In the genomic region with DNA sequence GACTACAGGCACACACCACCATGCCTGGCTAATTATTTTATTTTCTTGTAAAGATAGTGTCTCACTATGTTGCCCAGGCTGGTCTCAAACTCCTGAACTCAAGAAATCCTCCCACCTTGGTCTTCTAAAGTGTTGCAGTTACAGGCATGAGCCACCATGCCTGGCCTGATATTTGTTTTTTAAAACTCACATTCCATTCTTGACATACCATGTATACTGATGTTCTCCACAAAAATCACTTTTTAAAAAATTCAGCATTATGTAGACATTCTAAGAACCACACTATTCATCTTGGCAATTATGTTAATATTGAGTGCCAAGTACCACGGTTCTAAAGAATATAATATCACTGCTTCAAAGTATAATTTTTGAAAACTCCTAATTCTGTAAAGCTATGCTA, we compare ENCODE assay signal across 28 cellular contexts.
"Had no signal": no experiment of that assay in that cellular context is flagged by ENCODE, and none has a peak within 500 bp of the region (broad histone marks: within the 10 kb centered on the region; RNA-seq: fewer than 3 reads in every experiment).

No MANE protein-coding gene starts in this region.

- H3K27me3 Mint-ChIP-seq: activated CD4-positive, alpha-beta T cell treated with anti-CD3 and anti-CD28 coated beads for 36 hours; activated naive CD8-positive, alpha-beta T cell treated with anti-CD3 and anti-CD28 coated beads for 36 hours; central memory CD8-positive, alpha-beta T cell; naive thymus-derived CD4-positive, alpha-beta T cell; progenitor cell of endocrine pancreas; stimulated activated naive CD8-positive, alpha-beta T cell treated with anti-CD3 and anti-CD28 coated beads, Interleukin-15, Interleukin-2, amounts not matched to agents 100 ng/mL and 50 ng/mL, for 24 hours had no signal

- ATAC-seq: activated CD4-positive, alpha-beta T cell treated with anti-CD3 and anti-CD28 coated beads for 36 hours; foreskin keratinocyte; heart left ventricle; naive thymus-derived CD4-positive, alpha-beta T cell; right lobe of liver; stimulated activated effector memory CD8-positive, alpha-beta T cell treated with anti-CD3 and anti-CD28 coated beads, Interleukin-12 subunit alpha, Interleukin-12 subunit beta, amount 100 ng/mL, for 72 hours had no signal

- H3K9me3 ChIP-seq: heart left ventricle, ovary, right lobe of liver, thoracic aorta, uterus had no signal

- H3K4me3 Mint-ChIP-seq: activated CD4-positive, alpha-beta T cell treated with anti-CD3 and anti-CD28 coated beads for 36 hours; activated naive CD4-positive, alpha-beta T cell treated with anti-CD3 and anti-CD28 coated beads for 36 hours; activated naive CD8-positive, alpha-beta T cell treated with anti-CD3 and anti-CD28 coated beads for 36 hours; central memory CD8-positive, alpha-beta T cell; immature natural killer cell; naive thymus-derived CD4-positive, alpha-beta T cell; stimulated activated effector memory CD8-positive, alpha-beta T cell treated with anti-CD3 and anti-CD28 coated beads, Interleukin-12 subunit alpha, Interleukin-12 subunit beta, amount 100 ng/mL, for 72 hours; stimulated activated naive CD8-positive, alpha-beta T cell treated with anti-CD3 and anti-CD28 coated beads, Interleukin-15, Interleukin-2, amounts not matched to agents 100 ng/mL and 50 ng/mL, for 24 hours; T-helper 2 cell treated with Interferon-gamma antibody and Interleukin-4, amounts not matched to agents 5 μg/mL and 100 μg/mL, for 36 hours had no signal

- H3K27ac ChIP-seq: foreskin keratinocyte, heart left ventricle, ovary, right lobe of liver, thoracic aorta, uterus had no signal

- H3K4me3 ChIP-seq: heart left ventricle, ovary, right lobe of liver, thoracic aorta, uterus had no signal

- H3K4me1 ChIP-seq: foreskin keratinocyte, heart left ventricle, right lobe of liver, uterus had no signal

- DNase-seq: activated CD4-positive, alpha-beta T cell treated with anti-CD3 and anti-CD28 coated beads for 36 hours; activated CD4-positive, alpha-beta T cell treated with anti-CD3 and anti-CD28 coated beads, Interleukin-2, amount 50 U/mL, for 4 hours; activated CD4-positive, CD25-positive, alpha-beta regulatory T cell; activated effector memory CD4-positive, alpha-beta T cell treated with anti-CD3 and anti-CD28 coated beads, Interleukin-2, amount 50 U/mL, for 16 hours; activated naive CD4-positive, alpha-beta T cell treated with anti-CD3 and anti-CD28 coated beads for 36 hours; activated naive CD8-positive, alpha-beta T cell treated with anti-CD3 and anti-CD28 coated beads for 36 hours; amniotic stem cell; effector memory CD4-positive, alpha-beta T cell; foreskin keratinocyte; heart left ventricle; hypothalamus; immature natural killer cell; midbrain; naive thymus-derived CD4-positive, alpha-beta T cell; ovary; right lobe of liver; small intestine; stimulated activated CD4-positive, alpha-beta T cell treated with anti-CD3 and anti-CD28 coated beads, Interleukin-4, amount 100 ng/mL, for 24 hours; trophoblast cell; uterus had no signal

- H3K27ac Mint-ChIP-seq: activated CD4-positive, alpha-beta T cell treated with anti-CD3 and anti-CD28 coated beads for 36 hours; activated naive CD4-positive, alpha-beta T cell treated with anti-CD3 and anti-CD28 coated beads for 36 hours; activated naive CD8-positive, alpha-beta T cell treated with anti-CD3 and anti-CD28 coated beads for 36 hours; immature natural killer cell; naive thymus-derived CD4-positive, alpha-beta T cell; progenitor cell of endocrine pancreas; stimulated activated effector memory CD8-positive, alpha-beta T cell treated with anti-CD3 and anti-CD28 coated beads, Interleukin-12 subunit alpha, Interleukin-12 subunit beta, amount 100 ng/mL, for 72 hours; stimulated activated naive CD8-positive, alpha-beta T cell treated with anti-CD3 and anti-CD28 coated beads, Interleukin-15, Interleukin-2, amounts not matched to agents 100 ng/mL and 50 ng/mL, for 24 hours; T-helper 2 cell treated with Interferon-gamma antibody and Interleukin-4, amounts not matched to agents 5 μg/mL and 100 μg/mL, for 36 hours had no signal

- H3K4me1 Mint-ChIP-seq: activated CD4-positive, alpha-beta T cell treated with anti-CD3 and anti-CD28 coated beads for 36 hours; activated naive CD8-positive, alpha-beta T cell treated with anti-CD3 and anti-CD28 coated beads for 36 hours; central memory CD8-positive, alpha-beta T cell; immature natural killer cell; naive thymus-derived CD4-positive, alpha-beta T cell; stimulated activated effector memory CD8-positive, alpha-beta T cell treated with anti-CD3 and anti-CD28 coated beads, Interleukin-12 subunit alpha, Interleukin-12 subunit beta, amount 100 ng/mL, for 72 hours had no signal

- FAIRE-seq: bronchial epithelial cell, colon had no signal

- H3K9me3 Mint-ChIP-seq: activated naive CD4-positive, alpha-beta T cell treated with anti-CD3 and anti-CD28 coated beads for 36 hours; activated naive CD8-positive, alpha-beta T cell treated with anti-CD3 and anti-CD28 coated beads for 36 hours; central memory CD8-positive, alpha-beta T cell; immature natural killer cell; naive thymus-derived CD4-positive, alpha-beta T cell; stimulated activated effector memory CD8-positive, alpha-beta T cell treated with anti-CD3 and anti-CD28 coated beads, Interleukin-12 subunit alpha, Interleukin-12 subunit beta, amount 100 ng/mL, for 72 hours; stimulated activated naive CD8-positive, alpha-beta T cell treated with anti-CD3 and anti-CD28 coated beads, Interleukin-15, Interleukin-2, amounts not matched to agents 100 ng/mL and 50 ng/mL, for 24 hours; T-helper 2 cell treated with Interferon-gamma antibody and Interleukin-4, amounts not matched to agents 5 μg/mL and 100 μg/mL, for 36 hours had no signal

- H3K36me3 ChIP-seq: ovary, uterus had no signal

- H3K27me3 ChIP-seq: foreskin keratinocyte, heart left ventricle, ovary, right lobe of liver, uterus had no signal
